In genomic region chr21:45363921-45364463, GRCh38 we compare ENCODE assay signal across 8 cellular contexts. TPM values are rescaled to one million over a fixed set of nuclear protein-coding genes. Genes with fewer than 3 reads are reported as not detected.
DNase-seq lines count a peak whose midpoint lies in the region; ATAC-seq, FAIRE-seq and TF ChIP-seq lines count a peak whose summit lies in the region.

No MANE protein-coding gene starts in this region.

- DNase-seq in A549 (ENCODE audit: low read depth in 1 of 2, low spot score in 1 of 2) (peak; percentile 86 to 91), HFFc6 (peak; percentile 99), erythroblast (lab: John Stamatoyannopoulos, UW) (peak; percentile 44 to 82), myocyte (ENCODE audit: low read depth) (peak; percentile 94), superior temporal gyrus (ENCODE audit: extremely low spot score) (peak; percentile 66)
- peak; percentile 52 to 66 for DNase-seq in activated CD4-positive, alpha-beta T cell treated with anti-CD3 and anti-CD28 coated beads, Interleukin-2, amount 50 U/mL, for 48 hours

- CTCF ChIA-PET in A549 (lab: Yijun Ruan, JAX), result interaction anchor here (0.9 kb wide), 1 partner anchor 40 kb away, joined by 4 read pairs; no protein-coding TSS in a partner anchor

- peak overlapping the region; percentile 75 for H3K4me2 ChIP-seq in A549

- peak overlapping the region; percentile 28; the same call in 2 of the 3 replicates for H3K4me3 ChIP-seq in A549

- H3K4me1 Mint-ChIP-seq in HFFc6 (ENCODE audit: low read depth), result peaks cover 58% of the 10 kb centered on the region
- peaks cover 8% of the 10 kb centered on the region for H3K4me1 Mint-ChIP-seq in stimulated activated memory B cell treated with anti-CD40 and anti-IgM and Interleukin-4, amounts not matched to agents 10 μg/mL and 1 μg/mL and 100 μg/mL, for 72 hours

- peak overlapping the region; percentile 85 for H3K4me3 Mint-ChIP-seq in HFFc6
- H3K4me3 Mint-ChIP-seq in stimulated activated memory B cell treated with anti-CD40 and anti-IgM and Interleukin-4, amounts not matched to agents 10 μg/mL and 1 μg/mL and 100 μg/mL, for 72 hours, result no peak overlapping the region

- ATAC-seq in A549 (peak; percentile 66 to 72), GM19467 (IDR thresholded peaks at IDR 0.05; ENCODE audit: unreplicated experiment) (no peak)
- no peak for ATAC-seq in stimulated activated memory B cell treated with anti-CD40 and anti-IgM and Interleukin-4, amounts not matched to agents 10 μg/mL and 1 μg/mL and 100 μg/mL, for 72 hours

- H3K9me3 ChIP-seq in A549, result no peaks in the 10 kb centered on the region

- peaks cover 67% of the 10 kb centered on the region for H3K4me1 ChIP-seq in A549

- WGBS in A549 (ENCODE audit: missing lambda C conversion rate), result 1% methylated on average over 8 of the region's 18 CpGs

- TF ChIP-seq RAD21 in A549 (conservative IDR thresholded peaks at IDR 0.05 in 1 of 2, IDR thresholded peaks at IDR 0.05 in 1 of 2), result peak in 1 of 2 experiments; percentile 13; a peak in 2 of 5 replicates

- H3K36me3 Mint-ChIP-seq in HFFc6 (ENCODE audit: low read depth), result no peaks in the 10 kb centered on the region
- no peaks in the 10 kb centered on the region for H3K36me3 Mint-ChIP-seq in stimulated activated memory B cell treated with anti-CD40 and anti-IgM and Interleukin-4, amounts not matched to agents 10 μg/mL and 1 μg/mL and 100 μg/mL, for 72 hours

- no peak for TF ChIP-seq POLR2A in A549 (IDR thresholded peaks at IDR 0.05; ENCODE audit: low read length)
- TF ChIP-seq POLR2A in erythroblast (IDR thresholded peaks at IDR 0.05; ENCODE audit: low read length), result no peak

- TF ChIP-seq EP300 in A549 (IDR thresholded peaks at IDR 0.05), result peak; percentile 52 to 62; a peak in 2 of 5 replicates

- peak overlapping the region; percentile 100 for H3K27ac Mint-ChIP-seq in HFFc6
- H3K27ac Mint-ChIP-seq in stimulated activated memory B cell treated with anti-CD40 and anti-IgM and Interleukin-4, amounts not matched to agents 10 μg/mL and 1 μg/mL and 100 μg/mL, for 72 hours, result no peak overlapping the region

- H3K27ac ChIP-seq in A549, result peak overlapping the region; percentile 98 to 99

- POLR2A ChIA-PET in A549 (lab: Yijun Ruan, JAX), result interaction anchor here (0.6 kb wide), 1 partner anchor 74 kb away, joined by 4 read pairs; no protein-coding TSS in a partner anchor

- TF ChIP-seq CTCF in A549 (IDR thresholded peaks at IDR 0.05) (no peak), HFFc6 (IDR thresholded peaks at IDR 0.05) (no peak)

- peaks cover 6% of the 10 kb centered on the region for H3K27me3 Mint-ChIP-seq in HFFc6 (ENCODE audit: insufficient read depth)
- H3K27me3 Mint-ChIP-seq in stimulated activated memory B cell treated with anti-CD40 and anti-IgM and Interleukin-4, amounts not matched to agents 10 μg/mL and 1 μg/mL and 100 μg/mL, for 72 hours, result peaks cover 60% of the 10 kb centered on the region

- no peaks in the 10 kb centered on the region for H3K9me3 Mint-ChIP-seq in HFFc6
- no peaks in the 10 kb centered on the region for H3K9me3 Mint-ChIP-seq in stimulated activated memory B cell treated with anti-CD40 and anti-IgM and Interleukin-4, amounts not matched to agents 10 μg/mL and 1 μg/mL and 100 μg/mL, for 72 hours

- FAIRE-seq in A549 (lab: Jason Lieb, UNC), result peak; percentile 51

TF ChIP-seq in A549, 52 proteins besides CTCF, POLR2A, EP300 and RAD21:
- TF ChIP-seq FOSB (CRISPR knock-in tag; IDR thresholded peaks at IDR 0.05) (no peak), CEBPB (IDR thresholded peaks at IDR 0.05) (0 out of 4 replicates have a peak, but pooled peaks of 1 of the 2 experiments have one; percentile 18), JUNB (IDR thresholded peaks at IDR 0.05) (peak; percentile 94), BCL3 (IDR thresholded peaks at IDR 0.05) (peak; percentile 51; the same call in 1 of the 3 replicates), RNF2 (IDR thresholded peaks at IDR 0.05; ENCODE audit: borderline replicate concordance, low read depth) (no peak), NFE2L2 (conservative IDR thresholded peaks at IDR 0.05; ENCODE audit: low read length) (0 out of 2 replicates have a peak, but pooled peaks have one; percentile 46), ELK1 (IDR thresholded peaks at IDR 0.05; ENCODE audit: low read depth, low read length) (no peak), PBX3 (IDR thresholded peaks at IDR 0.05) (0 out of 2 replicates have a peak, but pooled peaks have one; percentile 49), GATA3 (IDR thresholded peaks at IDR 0.05; ENCODE audit: borderline replicate concordance) (peak; percentile 79), MAX (IDR thresholded peaks at IDR 0.05) (peak; percentile 91), FOXS1 (CRISPR knock-in tag; IDR thresholded peaks at IDR 0.05) (0 out of 2 replicates have a peak, but pooled peaks have one; percentile 34), MAFK (IDR thresholded peaks at IDR 0.05; ENCODE audit: partially characterized antibody) (peak; percentile 92), FOSL2 (IDR thresholded peaks at IDR 0.05) (peak; percentile 94), FOSL2 (CRISPR knock-in tag; IDR thresholded peaks at IDR 0.05) (peak; percentile 99), SMC3 (IDR thresholded peaks at IDR 0.05) (peak; percentile 20; the same call in 2 of the 3 replicates), E2F6 (IDR thresholded peaks at IDR 0.05; ENCODE audit: borderline replicate concordance, low read depth) (peak; percentile 69; the same call in 1 of the 2 replicates), JUN (IDR thresholded peaks at IDR 0.05) (peak; percentile 74 to 80; a peak in 4 of 5 replicates), HOXB13 (CRISPR knock-in tag; IDR thresholded peaks at IDR 0.05; ENCODE audit: low read depth) (peak; percentile 42; the same call in 1 of the 2 replicates), TFCP2L1 (CRISPR knock-in tag; IDR thresholded peaks at IDR 0.05) (no peak), ZNF302 (CRISPR knock-in tag; IDR thresholded peaks at IDR 0.05) (peak; percentile 62; the same call in 1 of the 2 replicates)

RNA-seq across cellular contexts. Expression of gene COL18A1, which starts 41.0 kb away (rescaled TPM):
- 17.3 and 19.0 TPM in 2 replicates for polyA plus RNA-seq in A549 (2011; rRNA removed)
- 47.3 and 74.4 TPM in 2 replicates for polyA plus RNA-seq in A549 (2012; cell fraction: cytosol; rRNA removed)
- 362 and 470 TPM in 2 replicates for polyA plus RNA-seq in A549 (2012; cell fraction: nucleus; rRNA removed)
- polyA plus RNA-seq in A549 (2017; fragmentation: RNase III; extraction: RNeasy Plus Mini Kit Qiagen cat#74134 plus additional on column Dnase treatment), result 76.7 to 89.7 TPM (median 88.4 TPM) in 3 replicates
- polyA minus RNA-seq in A549 (2011; rRNA and poly(A)+ RNA removed), result 8.7 and 14.0 TPM in 2 replicates
- total RNA-seq in HFFc6 (2021; fragmentation: NEBNext Ultra II Directional; extraction: Animal tissue kit (Norgen Biotek cat#: 25700)), result 10 to 100 TPM; 39.8 to 93.5 (median 86.8) TPM
- total RNA-seq in myocyte, result 187 and 260 TPM in 2 replicates
- 40.5 TPM for polyA plus RNA-seq in myocyte (2012)

Comparison
In these comparisons a context has a peak if more than half of its experiments do, and no peak if none do; other contexts are left out.
1. ATAC-seq: peak in A549 (2 of 2); none in stimulated activated memory B cell treated with anti-CD40 and anti-IgM and Interleukin-4, amounts not matched to agents 10 μg/mL and 1 μg/mL and 100 μg/mL, for 72 hours (single experiment) and GM19467 (single experiment).
2. Peak in every context shown above with its lines, with median percentiles within 50 percentile points of each other: DNase-seq.